ENCODE assay signal across 32 cellular contexts in the genomic region with DNA sequence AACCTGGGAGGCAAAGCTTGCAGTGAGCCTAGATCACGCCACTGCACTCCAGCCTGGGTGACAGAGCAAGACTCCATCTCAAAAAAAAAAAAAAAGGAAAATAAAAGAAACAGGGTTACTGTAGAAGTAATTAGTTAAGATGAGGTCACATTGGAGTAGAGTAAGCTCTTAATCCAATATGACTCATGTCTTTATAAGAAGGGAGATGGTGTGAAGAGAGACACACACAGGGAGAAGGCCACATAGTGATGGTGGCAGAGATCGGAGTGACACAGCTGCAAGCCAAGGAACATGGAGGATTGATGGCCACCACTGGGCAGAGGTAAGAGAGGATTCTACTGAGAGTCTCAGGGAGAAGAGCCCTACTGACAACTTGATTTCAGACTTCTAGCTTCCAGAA. TPM values are rescaled to one million over a fixed set of nuclear protein-coding genes. Genes with fewer than 3 reads are reported as not detected.
"Had no signal": no experiment of that assay in that cellular context is flagged by ENCODE, and none has a peak within 500 bp of the region (broad histone marks: within the 10 kb centered on the region; RNA-seq: fewer than 3 reads in every experiment).

No MANE protein-coding gene starts in this region.

- H3K9me3 Mint-ChIP-seq: memory B cell, natural killer cell, type B pancreatic cell had no signal

- H3K4me3 Mint-ChIP-seq: endodermal cell; memory B cell; natural killer cell; stimulated activated naive B cell treated with anti-CD40 and anti-IgM and Interleukin-4, amounts not matched to agents 10 μg/mL and 1 μg/mL and 100 μg/mL, for 72 hours; type B pancreatic cell had no signal

- DNase-seq: dorsolateral prefrontal cortex; effector CD4-positive, alpha-beta T cell; endodermal cell; foreskin keratinocyte; heart left ventricle; kidney; natural killer cell; occipital lobe; ovary; posterior cingulate gyrus; psoas muscle; right cardiac atrium; spleen; stimulated activated CD4-positive, alpha-beta T cell treated with anti-CD3 and anti-CD28 coated beads, Interleukin-4, amount 100 ng/mL, for 4 hours; stimulated activated naive B cell treated with anti-CD40 and anti-IgM and Interleukin-4, amounts not matched to agents 10 μg/mL and 1 μg/mL and 100 μg/mL, for 72 hours; substantia nigra; testis; tibial artery had no signal

- H3K27ac ChIP-seq: dorsolateral prefrontal cortex, epithelial cell of prostate, esophagus muscularis mucosa, foreskin keratinocyte, gastroesophageal sphincter, heart left ventricle, hepatocyte, ovary, psoas muscle, skin epidermis, spleen, testis, tibial artery had no signal

- H3K4me1 ChIP-seq: esophagus muscularis mucosa, foreskin keratinocyte, gastroesophageal sphincter, psoas muscle, testis, tibial artery had no signal

- H3K4me3 ChIP-seq: dorsolateral prefrontal cortex, esophagus muscularis mucosa, gastroesophageal sphincter, heart left ventricle, hepatocyte, lung, ovary, psoas muscle, skin epidermis, spleen, testis, tibial artery had no signal

- H3K36me3 Mint-ChIP-seq: memory B cell; natural killer cell; stimulated activated naive B cell treated with anti-CD40 and anti-IgM and Interleukin-4, amounts not matched to agents 10 μg/mL and 1 μg/mL and 100 μg/mL, for 72 hours; type B pancreatic cell had no signal

- H3K27ac Mint-ChIP-seq: endodermal cell; memory B cell; natural killer cell; stimulated activated naive B cell treated with anti-CD40 and anti-IgM and Interleukin-4, amounts not matched to agents 10 μg/mL and 1 μg/mL and 100 μg/mL, for 72 hours; type B pancreatic cell had no signal

- H3K36me3 ChIP-seq: esophagus muscularis mucosa, gastroesophageal sphincter, heart left ventricle, ovary, spleen, tibial artery had no signal

- H3K9me3 ChIP-seq: psoas muscle, testis had no signal

- ATAC-seq: foreskin keratinocyte; gastroesophageal sphincter; heart left ventricle; left lobe of liver; natural killer cell; psoas muscle; right cardiac atrium; stimulated activated naive B cell treated with anti-CD40 and anti-IgM and Interleukin-4, amounts not matched to agents 10 μg/mL and 1 μg/mL and 100 μg/mL, for 72 hours had no signal

- H3K27me3 ChIP-seq: heart left ventricle, ovary, spleen, testis, tibial artery had no signal

- H3K4me1 Mint-ChIP-seq: endodermal cell; memory B cell; stimulated activated naive B cell treated with anti-CD40 and anti-IgM and Interleukin-4, amounts not matched to agents 10 μg/mL and 1 μg/mL and 100 μg/mL, for 72 hours had no signal

RNA-seq across cellular contexts. Expression of a gene that starts 33.4 kb away (rescaled TPM):
- total RNA-seq: dorsolateral prefrontal cortex, endodermal cell, esophagus muscularis mucosa, fibroblast of lung, foreskin keratinocyte, gastroesophageal sphincter, heart left ventricle, hepatocyte, kidney, left lobe of liver, liver, lung, mononuclear cell, natural killer cell, occipital lobe, ovary, psoas muscle, renal cortical epithelial cell, right cardiac atrium, spleen, urinary bladder had no signal
